34 cellular contexts compared by ENCODE assay signal in the genomic region with DNA sequence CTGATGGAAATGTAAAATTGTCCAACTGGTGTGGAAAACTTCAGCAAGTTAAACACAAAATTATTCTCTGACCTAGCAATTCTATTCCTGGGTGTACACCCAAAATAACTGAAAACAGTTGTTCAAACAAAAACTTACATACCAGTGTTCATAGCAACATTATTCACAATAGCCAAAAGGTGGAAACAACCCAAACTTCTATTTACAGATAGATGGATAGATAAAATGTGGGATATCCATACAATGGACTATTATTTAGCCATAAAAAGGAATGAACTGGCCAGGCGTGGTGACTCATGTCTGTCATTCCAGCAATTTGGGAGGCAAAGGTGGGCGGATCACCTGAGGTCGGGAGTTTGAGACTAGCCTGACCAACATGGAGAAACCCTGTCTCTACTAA. TPM values are rescaled to one million over a fixed set of nuclear protein-coding genes. Genes with fewer than 3 reads are reported as not detected.
"Had no signal": no experiment of that assay in that cellular context is flagged by ENCODE, and none has a peak within 500 bp of the region (broad histone marks: within the 10 kb centered on the region; RNA-seq: fewer than 3 reads in every experiment).

No MANE protein-coding gene starts in this region.

- DNase-seq: activated CD4-positive, alpha-beta memory T cell treated with anti-CD3 and anti-CD28 coated beads for 36 hours; activated CD4-positive, alpha-beta T cell treated with anti-CD3 and anti-CD28 coated beads for 36 hours; activated CD4-positive, alpha-beta T cell treated with anti-CD3 and anti-CD28 coated beads, Interleukin-2, amount 10 ng/mL, durations not matched to agents 24 days and 14 days; activated CD4-positive, CD25-positive, alpha-beta regulatory T cell; activated CD4-positive, CD25-positive, alpha-beta regulatory T cell treated with anti-CD3 and anti-CD28 coated beads, Interleukin-2, amount 50 U/mL, for 72 hours; activated CD8-positive, alpha-beta memory T cell treated with anti-CD3 and anti-CD28 coated beads, Interleukin-2, amount 10 ng/mL, durations not matched to agents 7 days and 5 days; activated CD8-positive, alpha-beta memory T cell treated with anti-CD3 and anti-CD28 coated beads, Interleukin-2, amount 50 U/mL, for 4 hours; activated CD8-positive, alpha-beta T cell treated with anti-CD3 and anti-CD28 coated beads, Interleukin-2, amount 10 ng/mL, durations not matched to agents 7 days and 5 days; activated gamma-delta T cell; activated naive CD4-positive, alpha-beta T cell; activated naive CD4-positive, alpha-beta T cell treated with anti-CD3 and anti-CD28 coated beads, Interleukin-2, amount 10 ng/mL, durations not matched to agents 7 days and 5 days; activated naive CD8-positive, alpha-beta T cell treated with anti-CD3 and anti-CD28 coated beads, Interleukin-2, amount 10 ng/mL, durations not matched to agents 7 days and 5 days; activated T-cell treated with anti-CD3 and anti-CD28 coated beads, Interleukin-2, amount 50 U/mL, for 1 hour; activated T-cell treated with anti-CD3 and anti-CD28 coated beads, Interleukin-2, amount 50 U/mL, for 48 hours; central memory CD4-positive, alpha-beta T cell; cerebellar nuclear complex; colonic mucosa; effector CD8-positive, alpha-beta T cell; esophagus squamous epithelium; foreskin fibroblast; head of caudate nucleus; T-helper 2 cell had no signal

- H3K27me3 ChIP-seq: ascending aorta, breast epithelium, colonic mucosa had no signal

- H3K36me3 Mint-ChIP-seq: activated CD4-positive, alpha-beta memory T cell treated with anti-CD3 and anti-CD28 coated beads for 36 hours; activated CD8-positive, alpha-beta memory T cell treated with anti-CD3 and anti-CD28 coated beads, Interleukin-2, amount 10 ng/mL, durations not matched to agents 7 days and 5 days; activated naive CD4-positive, alpha-beta T cell treated with anti-CD3 and anti-CD28 coated beads, Interleukin-2, amount 10 ng/mL, durations not matched to agents 7 days and 5 days; activated naive CD4-positive, alpha-beta T cell treated with anti-CD3 and anti-CD28 coated beads, Interleukin-2, amount 50 U/mL, for 72 hours; activated naive CD8-positive, alpha-beta T cell treated with anti-CD3 and anti-CD28 coated beads, Interleukin-2, amount 10 ng/mL, durations not matched to agents 7 days and 5 days; brain had no signal

- ATAC-seq: activated CD4-positive, alpha-beta T cell treated with anti-CD3 and anti-CD28 coated beads for 36 hours; activated CD8-positive, alpha-beta memory T cell treated with anti-CD3 and anti-CD28 coated beads, Interleukin-2, amount 10 ng/mL, durations not matched to agents 7 days and 5 days; activated CD8-positive, alpha-beta T cell treated with anti-CD3 and anti-CD28 coated beads, Interleukin-2, amount 10 ng/mL, durations not matched to agents 7 days and 5 days; activated naive CD4-positive, alpha-beta T cell treated with anti-CD3 and anti-CD28 coated beads, Interleukin-2, amount 50 U/mL, for 72 hours had no signal

- H3K9me3 Mint-ChIP-seq: activated CD4-positive, alpha-beta memory T cell treated with anti-CD3 and anti-CD28 coated beads for 36 hours; activated CD4-positive, alpha-beta T cell treated with anti-CD3 and anti-CD28 coated beads, Interleukin-2, amount 10 ng/mL, durations not matched to agents 24 days and 14 days; activated naive CD4-positive, alpha-beta T cell treated with anti-CD3 and anti-CD28 coated beads, Interleukin-2, amount 10 ng/mL, durations not matched to agents 7 days and 5 days; activated naive CD4-positive, alpha-beta T cell treated with anti-CD3 and anti-CD28 coated beads, Interleukin-2, amount 50 U/mL, for 72 hours; activated naive CD8-positive, alpha-beta T cell treated with anti-CD3 and anti-CD28 coated beads, Interleukin-2, amount 10 ng/mL, durations not matched to agents 7 days and 5 days; activated T-helper 1 cell treated with anti-CD3 and anti-CD28 coated beads, Interleukin-12 subunit alpha, Interleukin-12 subunit beta, Interleukin-2, Interleukin-4 antibody, amounts not matched to agents 30 ng/mL and 10 ng/mL and 1 ng/mL, durations not matched to agents 14 hours and 24 hours and 36 hours had no signal

- H3K4me1 ChIP-seq: ascending aorta, breast epithelium, colonic mucosa, esophagus squamous epithelium had no signal

- H3K4me3 Mint-ChIP-seq: activated CD4-positive, alpha-beta memory T cell treated with anti-CD3 and anti-CD28 coated beads for 36 hours; activated CD4-positive, alpha-beta T cell treated with anti-CD3 and anti-CD28 coated beads for 36 hours; activated CD4-positive, alpha-beta T cell treated with anti-CD3 and anti-CD28 coated beads, Interleukin-2, amount 10 ng/mL, durations not matched to agents 24 days and 14 days; activated CD8-positive, alpha-beta memory T cell treated with anti-CD3 and anti-CD28 coated beads, Interleukin-2, amount 10 ng/mL, durations not matched to agents 7 days and 5 days; activated CD8-positive, alpha-beta T cell treated with anti-CD3 and anti-CD28 coated beads, Interleukin-2, amount 10 ng/mL, durations not matched to agents 7 days and 5 days; activated naive CD4-positive, alpha-beta T cell treated with anti-CD3 and anti-CD28 coated beads, Interleukin-2, amount 10 ng/mL, durations not matched to agents 7 days and 5 days; activated naive CD8-positive, alpha-beta T cell treated with anti-CD3 and anti-CD28 coated beads, Interleukin-2, amount 10 ng/mL, durations not matched to agents 7 days and 5 days; activated T-helper 1 cell treated with anti-CD3 and anti-CD28 coated beads, Interleukin-12 subunit alpha, Interleukin-12 subunit beta, Interleukin-2, Interleukin-4 antibody, amounts not matched to agents 30 ng/mL and 10 ng/mL and 1 ng/mL, durations not matched to agents 14 hours and 24 hours and 36 hours; brain had no signal

- H3K9me3 ChIP-seq: ascending aorta, breast epithelium, colonic mucosa, esophagus squamous epithelium had no signal

- H3K4me3 ChIP-seq: ascending aorta, breast epithelium, cardiac muscle cell, colonic mucosa, esophagus squamous epithelium had no signal

- H3K36me3 ChIP-seq: ascending aorta, breast epithelium, cardiac muscle cell, colonic mucosa, esophagus squamous epithelium had no signal

- H3K27ac ChIP-seq: ascending aorta, breast epithelium, cardiac muscle cell, colonic mucosa, epithelial cell of prostate, esophagus squamous epithelium had no signal

- H3K27ac Mint-ChIP-seq: activated CD4-positive, alpha-beta memory T cell treated with anti-CD3 and anti-CD28 coated beads for 36 hours; activated CD4-positive, alpha-beta T cell treated with anti-CD3 and anti-CD28 coated beads for 36 hours; activated CD4-positive, alpha-beta T cell treated with anti-CD3 and anti-CD28 coated beads, Interleukin-2, amount 10 ng/mL, durations not matched to agents 24 days and 14 days; activated CD8-positive, alpha-beta memory T cell treated with anti-CD3 and anti-CD28 coated beads, Interleukin-2, amount 10 ng/mL, durations not matched to agents 7 days and 5 days; activated CD8-positive, alpha-beta T cell treated with anti-CD3 and anti-CD28 coated beads, Interleukin-2, amount 10 ng/mL, durations not matched to agents 7 days and 5 days; activated naive CD4-positive, alpha-beta T cell treated with anti-CD3 and anti-CD28 coated beads, Interleukin-2, amount 10 ng/mL, durations not matched to agents 7 days and 5 days; activated naive CD4-positive, alpha-beta T cell treated with anti-CD3 and anti-CD28 coated beads, Interleukin-2, amount 50 U/mL, for 72 hours; activated naive CD8-positive, alpha-beta T cell treated with anti-CD3 and anti-CD28 coated beads, Interleukin-2, amount 10 ng/mL, durations not matched to agents 7 days and 5 days; activated T-helper 1 cell treated with anti-CD3 and anti-CD28 coated beads, Interleukin-12 subunit alpha, Interleukin-12 subunit beta, Interleukin-2, Interleukin-4 antibody, amounts not matched to agents 30 ng/mL and 10 ng/mL and 1 ng/mL, durations not matched to agents 14 hours and 24 hours and 36 hours; brain had no signal

- H3K4me1 Mint-ChIP-seq: activated CD4-positive, alpha-beta T cell treated with anti-CD3 and anti-CD28 coated beads for 36 hours; activated CD4-positive, alpha-beta T cell treated with anti-CD3 and anti-CD28 coated beads, Interleukin-2, amount 10 ng/mL, durations not matched to agents 24 days and 14 days; activated CD8-positive, alpha-beta memory T cell treated with anti-CD3 and anti-CD28 coated beads, Interleukin-2, amount 10 ng/mL, durations not matched to agents 7 days and 5 days; activated naive CD4-positive, alpha-beta T cell treated with anti-CD3 and anti-CD28 coated beads, Interleukin-2, amount 10 ng/mL, durations not matched to agents 7 days and 5 days; activated naive CD8-positive, alpha-beta T cell treated with anti-CD3 and anti-CD28 coated beads, Interleukin-2, amount 10 ng/mL, durations not matched to agents 7 days and 5 days; brain had no signal

RNA-seq across cellular contexts. Expression of a gene that starts 6.9 kb away (rescaled TPM):
- total RNA-seq: activated CD4-positive, alpha-beta memory T cell treated with anti-CD3 and anti-CD28 coated beads for 36 hours; activated CD4-positive, alpha-beta T cell treated with anti-CD3 and anti-CD28 coated beads for 36 hours; activated CD4-positive, alpha-beta T cell treated with anti-CD3 and anti-CD28 coated beads, Interleukin-2, amount 10 ng/mL, durations not matched to agents 24 days and 14 days; activated CD8-positive, alpha-beta memory T cell treated with anti-CD3 and anti-CD28 coated beads for 36 hours; activated CD8-positive, alpha-beta memory T cell treated with anti-CD3 and anti-CD28 coated beads, Interleukin-2, amount 10 ng/mL, durations not matched to agents 7 days and 5 days; activated CD8-positive, alpha-beta T cell treated with anti-CD3 and anti-CD28 coated beads, Interleukin-2, amount 10 ng/mL, durations not matched to agents 7 days and 5 days; activated naive CD4-positive, alpha-beta T cell treated with anti-CD3 and anti-CD28 coated beads, Interleukin-2, amount 50 U/mL, for 72 hours; activated T-helper 1 cell treated with anti-CD3 and anti-CD28 coated beads, Interleukin-12 subunit alpha, Interleukin-12 subunit beta, Interleukin-2, Interleukin-4 antibody, amounts not matched to agents 30 ng/mL and 10 ng/mL and 1 ng/mL, durations not matched to agents 14 hours and 24 hours and 36 hours; cardiac muscle cell; dermis microvascular lymphatic vessel endothelial cell; endothelial cell of umbilical vein; fibroblast of lung; T-helper 1 cell treated with Interleukin-12 subunit alpha and Interleukin-12 subunit beta and Interleukin-4 antibody, amounts not matched to agents 30 ng/mL and 1 ng/mL, for 36 hours had no signal

RNA-seq across cellular contexts. Expression of a gene that starts 38.8 kb away (rescaled TPM):
- total RNA-seq: activated CD8-positive, alpha-beta T cell treated with anti-CD3 and anti-CD28 coated beads, Interleukin-2, amount 10 ng/mL, durations not matched to agents 7 days and 5 days; activated naive CD8-positive, alpha-beta T cell treated with anti-CD3 and anti-CD28 coated beads, Interleukin-2, amount 10 ng/mL, durations not matched to agents 7 days and 5 days; ascending aorta; breast epithelium; cardiac muscle cell; dermis microvascular lymphatic vessel endothelial cell; endothelial cell of umbilical vein; esophagus squamous epithelium had no signal
